Comparison of ENCODE assay signal across 8 cellular contexts in genomic region chr10:102612964-102613275, GRCh38. TPM values are rescaled to one million over a fixed set of nuclear protein-coding genes. Genes with fewer than 3 reads are reported as not detected.
DNase-seq lines count a peak whose midpoint lies in the region; ATAC-seq lines count a peak whose summit lies in the region.

No MANE protein-coding gene starts in this region.

- H3K4me1 Mint-ChIP-seq in activated T-helper 17 cell treated with anti-CD3 and anti-CD28 coated beads, Interleukin-2, amount 50 U/mL, for 72 hours, result peaks cover 30% of the 10 kb centered on the region

- no peaks in the 10 kb centered on the region for H3K27me3 Mint-ChIP-seq in activated T-helper 17 cell treated with anti-CD3 and anti-CD28 coated beads, Interleukin-2, amount 50 U/mL, for 72 hours

- no peak overlapping the region for H3K4me3 ChIP-seq in mesodermal cell (ENCODE audit: extremely low read depth, insufficient read depth, low read length, poor library complexity, severe bottlenecking)

- H3K4me3 Mint-ChIP-seq in activated T-helper 17 cell treated with anti-CD3 and anti-CD28 coated beads, Interleukin-2, amount 50 U/mL, for 72 hours, result peak overlapping the region; percentile 82

- H3K27ac Mint-ChIP-seq in activated T-helper 17 cell treated with anti-CD3 and anti-CD28 coated beads, Interleukin-2, amount 50 U/mL, for 72 hours, result peak overlapping the region; percentile 97

- H3K36me3 ChIP-seq in mesodermal cell (ENCODE audit: control insufficient read depth, insufficient read depth, low read length), result peaks cover 52% of the 10 kb centered on the region

- 94 to 96% methylated on average over 7 to 8 of the region's 8 CpGs for WGBS in mesodermal cell (ENCODE audit: insufficient coverage in 2 of 2), 2 experiments

- no peaks in the 10 kb centered on the region for H3K9me3 Mint-ChIP-seq in activated T-helper 17 cell treated with anti-CD3 and anti-CD28 coated beads, Interleukin-2, amount 50 U/mL, for 72 hours

- ATAC-seq in activated T-helper 17 cell treated with anti-CD3 and anti-CD28 coated beads, Interleukin-2, amount 50 U/mL, for 72 hours (replicated peaks), result peak; percentile 76

- H3K4me1 ChIP-seq in mesodermal cell (ENCODE audit: control insufficient read depth, insufficient read depth, low read length, poor library complexity, severe bottlenecking), result peaks cover 56% of the 10 kb centered on the region

- H3K9me3 ChIP-seq in mesodermal cell (ENCODE audit: control insufficient read depth, low read length), result no peaks in the 10 kb centered on the region

- H3K27ac ChIP-seq in mesodermal cell (ENCODE audit: low read depth, low read length, severe bottlenecking), result peak overlapping the region; percentile 51

- H3K36me3 Mint-ChIP-seq in activated T-helper 17 cell treated with anti-CD3 and anti-CD28 coated beads, Interleukin-2, amount 50 U/mL, for 72 hours (ENCODE audit: low read depth), result peaks cover 17% of the 10 kb centered on the region

- DNase-seq in T-helper 1 cell (peak in 3 of 5 donors; percentile 34 to 51 (median 48)), AG20443 (ENCODE audit: low spot score) (no peak), NCI-H526 (lab: John Stamatoyannopoulos, UW) (no peak), glomerular visceral epithelial cell (ENCODE audit: extremely low spot score) (no peak), HuH-7 (ENCODE audit: low spot score) (no peak)
- DNase-seq in stimulated activated CD8-positive, alpha-beta memory T cell treated with anti-CD3 and anti-CD28 coated beads, Interleukin-7, amount 100 ng/mL, for 4 hours (ENCODE audit: low read depth in 2 of 2), result peak; percentile 23 to 45

RNA-seq across cellular contexts. Expression of gene TRIM8, which starts 31.4 kb away (rescaled TPM):
- total RNA-seq in activated T-helper 17 cell treated with anti-CD3 and anti-CD28 coated beads, Interleukin-2, amount 50 U/mL, for 72 hours, result 10 to 100 TPM; 60.0 to 73.9 TPM
- 138 TPM for polyA plus RNA-seq in mesodermal cell (2013, experiment 1 of 2)
- polyA plus RNA-seq in mesodermal cell (2013, experiment 2 of 2), result 118 TPM

Comparison
In these comparisons a context has a peak if more than half of its experiments do, and no peak if none do; other contexts are left out.
1. DNase-seq: peak in T-helper 1 cell (3 of 5) and stimulated activated CD8-positive, alpha-beta memory T cell treated with anti-CD3 and anti-CD28 coated beads, Interleukin-7, amount 100 ng/mL, for 4 hours (2 of 2); none in AG20443 (single experiment), NCI-H526 (0 of 2), glomerular visceral epithelial cell (single experiment) and HuH-7 (single experiment).